1 cellular context compared by ENCODE assay signal in the genomic region with DNA sequence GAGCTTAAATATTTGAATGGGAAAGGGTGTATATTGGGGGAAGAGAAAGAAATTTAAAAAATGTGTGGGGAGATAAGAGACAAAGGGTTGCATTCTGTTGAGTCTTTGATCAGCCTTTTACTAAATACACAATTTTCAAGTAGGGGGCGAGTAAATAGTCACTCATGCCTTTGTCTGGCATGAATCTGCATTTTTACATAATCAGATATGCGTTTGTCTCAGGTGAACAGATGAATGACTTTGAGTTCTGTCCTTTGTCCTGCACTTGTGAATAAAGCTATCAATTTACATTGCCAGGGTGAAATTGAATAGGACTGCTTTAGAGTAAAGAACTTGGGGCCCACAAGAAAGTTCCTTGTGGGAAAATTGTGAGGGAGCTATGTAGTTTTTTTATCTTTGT.
A peak's percentile ranks its signal among the peaks of the same experiment; 100 is the strongest.
TF ChIP-seq lines count a peak whose summit lies in the region.

No MANE protein-coding gene starts in this region.

TF ChIP-seq in H1, 55 proteins besides CTCF, POLR2A, EP300 and RAD21:
- TF ChIP-seq CHD7 (IDR thresholded peaks at IDR 0.05; ENCODE audit: insufficient replicate concordance, low read length) (peak; percentile 47), SP4 (IDR thresholded peaks at IDR 0.05; ENCODE audit: low read length) (no peak), PHF8 (conservative IDR thresholded peaks at IDR 0.05; ENCODE audit: low read depth, low read length) (no peak)
- TF ChIP-seq, protein P1, sequence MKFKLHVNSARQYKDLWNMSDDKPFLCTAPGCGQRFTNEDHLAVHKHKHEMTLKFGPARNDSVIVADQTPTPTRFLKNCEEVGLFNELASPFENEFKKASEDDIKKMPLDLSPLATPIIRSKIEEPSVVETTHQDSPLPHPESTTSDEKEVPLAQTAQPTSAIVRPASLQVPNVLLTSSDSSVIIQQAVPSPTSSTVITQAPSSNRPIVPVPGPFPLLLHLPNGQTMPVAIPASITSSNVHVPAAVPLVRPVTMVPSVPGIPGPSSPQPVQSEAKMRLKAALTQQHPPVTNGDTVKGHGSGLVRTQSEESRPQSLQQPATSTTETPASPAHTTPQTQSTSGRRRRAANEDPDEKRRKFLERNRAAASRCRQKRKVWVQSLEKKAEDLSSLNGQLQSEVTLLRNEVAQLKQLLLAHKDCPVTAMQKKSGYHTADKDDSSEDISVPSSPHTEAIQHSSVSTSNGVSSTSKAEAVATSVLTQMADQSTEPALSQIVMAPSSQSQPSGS (IDR thresholded peaks at IDR 0.05; ENCODE audit: low read length) = no peak
